In genomic region chr13:71515639-71516038, GRCh38 we compare ENCODE assay signal across 1 cellular context.
A peak's percentile ranks its signal among the peaks of the same experiment; 100 is the strongest.
TF ChIP-seq lines count a peak whose summit lies in the region.

No MANE protein-coding gene starts in this region.

TF ChIP-seq in HEK293, 187 proteins besides CTCF, POLR2A, EP300 and RAD21 (continued from another document):
- TF ChIP-seq HIC1 (tag by site-specific recombination; IDR thresholded peaks at IDR 0.05) (0 out of 2 replicates have a peak, but pooled peaks have one; percentile 43), ZEB2 (tag by site-specific recombination; IDR thresholded peaks at IDR 0.05) (0 out of 2 replicates have a peak, but pooled peaks have one; percentile 31), ZFP41 (tag by site-specific recombination; IDR thresholded peaks at IDR 0.05; ENCODE audit: borderline replicate concordance) (no peak), ZNF341 (tag by site-specific recombination; IDR thresholded peaks at IDR 0.05; ENCODE audit: low read depth) (no peak), ZNF76 (tag by site-specific recombination; IDR thresholded peaks at IDR 0.05; ENCODE audit: borderline replicate concordance, low read depth) (no peak), ZXDB (tag by site-specific recombination; IDR thresholded peaks at IDR 0.05) (0 out of 2 replicates have a peak, but pooled peaks have one; percentile 24), ZNF169 (tag by site-specific recombination; IDR thresholded peaks at IDR 0.05) (no peak), ZNF488 (tag by site-specific recombination; IDR thresholded peaks at IDR 0.05) (no peak), ZNF555 (tag by site-specific recombination; conservative IDR thresholded peaks at IDR 0.05) (no peak), ZNF558 (tag by site-specific recombination; IDR thresholded peaks at IDR 0.05) (no peak), ZNF677 (tag by site-specific recombination; IDR thresholded peaks at IDR 0.05) (no peak), ZNF26 (tag by site-specific recombination; IDR thresholded peaks at IDR 0.05) (no peak), ZNF394 (tag by site-specific recombination; IDR thresholded peaks at IDR 0.05; ENCODE audit: borderline replicate concordance) (no peak), ZNF324 (tag by site-specific recombination; IDR thresholded peaks at IDR 0.05) (no peak), ZNF366 (tag by site-specific recombination; conservative IDR thresholded peaks at IDR 0.05) (0 out of 2 replicates have a peak, but pooled peaks have one; percentile 23), HOXD13 (CRISPR knock-in tag; IDR thresholded peaks at IDR 0.05; ENCODE audit: borderline replicate concordance) (no peak), KLF17 (tag by site-specific recombination; IDR thresholded peaks at IDR 0.05) (no peak)
